In genomic region chr7:2517678-2518077, GRCh38 we compare ENCODE assay signal across 1 cellular context.
TF ChIP-seq lines count a peak whose summit lies in the region.

No MANE protein-coding gene starts in this region.

TF ChIP-seq in H1, 55 proteins besides CTCF, POLR2A, EP300 and RAD21:
- no peak for TF ChIP-seq TEAD4 (IDR thresholded peaks at IDR 0.05; ENCODE audit: low read depth, low read length)
- peak; percentile 77 for TF ChIP-seq E2F6 (IDR thresholded peaks at IDR 0.05)
- TF ChIP-seq POU5F1 (IDR thresholded peaks at IDR 0.05; ENCODE audit: low read depth, low read length) = no peak
- TF ChIP-seq, protein P1, sequence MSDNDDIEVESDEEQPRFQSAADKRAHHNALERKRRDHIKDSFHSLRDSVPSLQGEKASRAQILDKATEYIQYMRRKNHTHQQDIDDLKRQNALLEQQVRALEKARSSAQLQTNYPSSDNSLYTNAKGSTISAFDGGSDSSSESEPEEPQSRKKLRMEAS (IDR thresholded peaks at IDR 0.05) = peak; percentile 9; the same call in 1 of the 2 replicates
